ENCODE assay signal across 19 cellular contexts in genomic region chr7:44760034-44760580, GRCh38. TPM values are rescaled to one million over a fixed set of nuclear protein-coding genes. Genes with fewer than 3 reads are reported as not detected.
DNase-seq lines count a peak whose midpoint lies in the region; ATAC-seq and TF ChIP-seq lines count a peak whose summit lies in the region.
"Had no signal": no experiment of that assay in that cellular context is flagged by ENCODE, and none has a peak within 500 bp of the region (broad histone marks: within the 10 kb centered on the region; RNA-seq: fewer than 3 reads in every experiment).

No MANE protein-coding gene starts in this region.

- ATAC-seq in activated CD8-positive, alpha-beta T cell treated with anti-CD3 and anti-CD28 coated beads, Interleukin-2, amount 10 ng/mL, durations not matched to agents 7 days and 5 days: no peak
- no peak for ATAC-seq in activated CD8-positive, alpha-beta T cell treated with anti-CD3 and anti-CD28 coated beads for 36 hours
- no peak for ATAC-seq in PC-3

- 92 to 94% methylated on average over 5 to 18 of the region's 18 CpGs for WGBS in endodermal cell (ENCODE audit: insufficient coverage in 1 of 2, insufficient read length in 1 of 2), 2 experiments
- WGBS in spleen, 5 donors: 95 to 97% (median 95%) methylated on average over 18 of the region's 18 CpGs

- H3K9me2 ChIP-seq in PC-3 (replicated peaks; ENCODE audit: low read length): no peaks in the 10 kb centered on the region

- no peaks in the 10 kb centered on the region for H3K27me3 ChIP-seq in PC-3 (ENCODE audit: low read length)
- H3K27me3 ChIP-seq in endodermal cell (ENCODE audit: control insufficient read depth, insufficient read depth, low read length, poor library complexity, severe bottlenecking): no peaks in the 10 kb centered on the region
- no peaks in the 10 kb centered on the region for H3K27me3 ChIP-seq in spleen (replicated peaks in 1 of 7)
- no peaks in the 10 kb centered on the region for H3K27me3 ChIP-seq in ascending aorta
- H3K27me3 ChIP-seq in breast epithelium: no peaks in the 10 kb centered on the region
- H3K27me3 ChIP-seq: BE2C, SJCRH30 had no signal

- H3K4me1 ChIP-seq in PC-3 (ENCODE audit: insufficient read depth, low read length): no peaks in the 10 kb centered on the region
- H3K4me1 ChIP-seq in endodermal cell (ENCODE audit: control insufficient read depth, insufficient read depth, low read length): no peaks in the 10 kb centered on the region
- peaks cover 0 to 24% (median 16%) of the 10 kb centered on the region in 6 donors for H3K4me1 ChIP-seq in spleen
- peaks cover 0 to 18% of the 10 kb centered on the region in 2 donors for H3K4me1 ChIP-seq in ascending aorta
- peaks cover 8 to 18% of the 10 kb centered on the region in 2 donors for H3K4me1 ChIP-seq in breast epithelium

- CTCF ChIA-PET in activated CD8-positive, alpha-beta T cell treated with anti-CD3 and anti-CD28 coated beads, Interleukin-2, amount 10 ng/mL, durations not matched to agents 7 days and 5 days (lab: Charles Lee): no interaction called here
- CTCF ChIA-PET in activated CD8-positive, alpha-beta T cell treated with anti-CD3 and anti-CD28 coated beads for 36 hours (lab: Charles Lee): no interaction called here
- CTCF ChIA-PET in PC-3 (lab: Charles Lee): no interaction called here

- peaks cover 2% of the 10 kb centered on the region for H3K4me1 Mint-ChIP-seq in activated CD8-positive, alpha-beta T cell treated with anti-CD3 and anti-CD28 coated beads, Interleukin-2, amount 10 ng/mL, durations not matched to agents 7 days and 5 days (ENCODE audit: low read depth)
- H3K4me1 Mint-ChIP-seq in activated CD8-positive, alpha-beta T cell treated with anti-CD3 and anti-CD28 coated beads for 36 hours (ENCODE audit: low read depth): peaks cover 3% of the 10 kb centered on the region
- no peaks in the 10 kb centered on the region for H3K4me1 Mint-ChIP-seq in endodermal cell

- no peaks in the 10 kb centered on the region for H3K27me3 Mint-ChIP-seq in activated CD8-positive, alpha-beta T cell treated with anti-CD3 and anti-CD28 coated beads, Interleukin-2, amount 10 ng/mL, durations not matched to agents 7 days and 5 days (ENCODE audit: low read depth)
- no peaks in the 10 kb centered on the region for H3K27me3 Mint-ChIP-seq in activated CD8-positive, alpha-beta T cell treated with anti-CD3 and anti-CD28 coated beads for 36 hours
- no peaks in the 10 kb centered on the region for H3K27me3 Mint-ChIP-seq in endodermal cell (ENCODE audit: insufficient read depth)
- H3K27me3 Mint-ChIP-seq: CD4-positive, CD25-positive, alpha-beta regulatory T cell had no signal

- H3K9me3 ChIP-seq in PC-3 (ENCODE audit: low read length): no peaks in the 10 kb centered on the region
- no peaks in the 10 kb centered on the region for H3K9me3 ChIP-seq in endodermal cell (ENCODE audit: control insufficient read depth, low read length)
- H3K9me3 ChIP-seq in spleen: no peaks in the 10 kb centered on the region
- no peaks in the 10 kb centered on the region for H3K9me3 ChIP-seq in ascending aorta
- no peaks in the 10 kb centered on the region for H3K9me3 ChIP-seq in breast epithelium
- H3K9me3 ChIP-seq: BE2C, SJCRH30 had no signal

- POLR2A ChIA-PET in activated CD8-positive, alpha-beta T cell treated with anti-CD3 and anti-CD28 coated beads, Interleukin-2, amount 10 ng/mL, durations not matched to agents 7 days and 5 days (lab: Charles Lee): no interaction called here
- POLR2A ChIA-PET in activated CD8-positive, alpha-beta T cell treated with anti-CD3 and anti-CD28 coated beads for 36 hours (lab: Charles Lee): no interaction called here
- POLR2A ChIA-PET in PC-3 (lab: Charles Lee; ENCODE audit: unreplicated experiment): no interaction called here

- H3K36me3 Mint-ChIP-seq in activated CD8-positive, alpha-beta T cell treated with anti-CD3 and anti-CD28 coated beads, Interleukin-2, amount 10 ng/mL, durations not matched to agents 7 days and 5 days (ENCODE audit: low read depth): peaks cover 31% of the 10 kb centered on the region
- H3K36me3 Mint-ChIP-seq in activated CD8-positive, alpha-beta T cell treated with anti-CD3 and anti-CD28 coated beads for 36 hours (ENCODE audit: low read depth): peaks cover 35% of the 10 kb centered on the region
- peaks cover 44% of the 10 kb centered on the region for H3K36me3 Mint-ChIP-seq in endodermal cell (ENCODE audit: low read depth)

- no peaks in the 10 kb centered on the region for H3K9me3 Mint-ChIP-seq in activated CD8-positive, alpha-beta T cell treated with anti-CD3 and anti-CD28 coated beads, Interleukin-2, amount 10 ng/mL, durations not matched to agents 7 days and 5 days (ENCODE audit: insufficient read depth)
- no peaks in the 10 kb centered on the region for H3K9me3 Mint-ChIP-seq in activated CD8-positive, alpha-beta T cell treated with anti-CD3 and anti-CD28 coated beads for 36 hours
- no peaks in the 10 kb centered on the region for H3K9me3 Mint-ChIP-seq in endodermal cell
- H3K9me3 Mint-ChIP-seq: CD4-positive, CD25-positive, alpha-beta regulatory T cell had no signal

- H3K36me3 ChIP-seq in PC-3 (ENCODE audit: low read depth, low read length) (peaks cover 20% of the 10 kb centered on the region), endodermal cell (ENCODE audit: control insufficient read depth, insufficient read depth, low read length) (peaks cover 24% of the 10 kb centered on the region), spleen (peaks cover 3 to 94% (median 84%) of the 10 kb centered on the region in 6 donors), ascending aorta (peaks cover 77 to 83% of the 10 kb centered on the region in 2 donors), breast epithelium (no peaks in the 10 kb centered on the region)

- no peaks in the 10 kb centered on the region for H4K20me1 ChIP-seq in PC-3 (ENCODE audit: low read length)

- H3K4me3 ChIP-seq in PC-3 (ENCODE audit: low read length) (no peak overlapping the region), endodermal cell (ENCODE audit: low read length) (no peak overlapping the region), spleen (no peak overlapping the region), ascending aorta (no peak overlapping the region), breast epithelium (no peak overlapping the region)
- H3K4me3 ChIP-seq: PC-9, SJCRH30 had no signal

- no peaks in the 10 kb centered on the region for H3F3A ChIP-seq in PC-3 (ENCODE audit: low read length, unreplicated experiment)

- TF ChIP-seq POLR2A in spleen (IDR thresholded peaks at IDR 0.05): no peak
- TF ChIP-seq POLR2A in breast epithelium (IDR thresholded peaks at IDR 0.05): no peak

- H3K4me2 ChIP-seq in PC-3 (ENCODE audit: low read length): no peak overlapping the region
- H3K4me2 ChIP-seq: PC-9 had no signal

- intact Hi-C loops in activated CD8-positive, alpha-beta T cell treated with anti-CD3 and anti-CD28 coated beads for 36 hours (cut with micrococcal nuclease): no loop called here
- intact Hi-C loops in PC-3 (cut with micrococcal nuclease) (no loop called here), spleen (cut with DNase I; ENCODE audit: low total_unique reads) (no loop called here), ascending aorta (cut with DNase I) (no loop called here), breast epithelium (cut with DNase I; ENCODE audit: low total_unique reads) (no loop called here)

- peaks cover 9% of the 10 kb centered on the region; the same call in 1 of the 2 replicates for H3K79me2 ChIP-seq in PC-3 (ENCODE audit: low read length)

- DNase-seq in activated CD8-positive, alpha-beta T cell treated with anti-CD3 and anti-CD28 coated beads, Interleukin-2, amount 10 ng/mL, durations not matched to agents 7 days and 5 days: no peak
- DNase-seq in activated CD8-positive, alpha-beta T cell treated with anti-CD3 and anti-CD28 coated beads for 36 hours: no peak
- DNase-seq in PC-3 (no peak), endodermal cell (peak; percentile 26), spleen (peak; percentile 68), COLO668 (lab: John Stamatoyannopoulos, UW; ENCODE audit: unreplicated experiment) (no peak), ascending aorta (ENCODE audit: low spot score in 2 of 2) (no peak), breast epithelium (ENCODE audit: low spot score in 2 of 2) (no peak)
- DNase-seq: 8988T; BE2C; CD4-positive, CD25-positive, alpha-beta regulatory T cell; DMS53; EL; KBM-7; NCI-H1694 treated with DMSO at 0.1 percent for 48 hours; NCI-H510A; NCI-H82; PC-9; SJCRH30 had no signal

- H3K27ac ChIP-seq in PC-3 (ENCODE audit: low read length) (no peak overlapping the region), endodermal cell (ENCODE audit: low read depth, low read length) (no peak overlapping the region), spleen (no peak overlapping the region), ascending aorta (no peak overlapping the region), breast epithelium (no peak overlapping the region)
- H3K27ac ChIP-seq: PC-9, SJCRH30 had no signal

- BruUV-seq in PC-3 (replicated peaks; lab: Mats Ljungman, UMichigan): TSS peak; percentile 19

- no peak overlapping the region for H3K4me3 Mint-ChIP-seq in activated CD8-positive, alpha-beta T cell treated with anti-CD3 and anti-CD28 coated beads, Interleukin-2, amount 10 ng/mL, durations not matched to agents 7 days and 5 days
- H3K4me3 Mint-ChIP-seq in activated CD8-positive, alpha-beta T cell treated with anti-CD3 and anti-CD28 coated beads for 36 hours: no peak overlapping the region
- H3K4me3 Mint-ChIP-seq in endodermal cell: no peak overlapping the region

- H3K27ac Mint-ChIP-seq in activated CD8-positive, alpha-beta T cell treated with anti-CD3 and anti-CD28 coated beads, Interleukin-2, amount 10 ng/mL, durations not matched to agents 7 days and 5 days: peak overlapping the region; percentile 27
- H3K27ac Mint-ChIP-seq in activated CD8-positive, alpha-beta T cell treated with anti-CD3 and anti-CD28 coated beads for 36 hours: no peak overlapping the region
- H3K27ac Mint-ChIP-seq in endodermal cell: no peak overlapping the region
- H3K27ac Mint-ChIP-seq: CD4-positive, CD25-positive, alpha-beta regulatory T cell had no signal

- TF ChIP-seq CTCF in activated CD8-positive, alpha-beta T cell treated with anti-CD3 and anti-CD28 coated beads for 36 hours (IDR thresholded peaks at IDR 0.05): no peak
- TF ChIP-seq CTCF in PC-3 (conservative IDR thresholded peaks at IDR 0.05; ENCODE audit: low read depth, low read length) (no peak), endodermal cell (conservative IDR thresholded peaks at IDR 0.05) (no peak), spleen (IDR thresholded peaks at IDR 0.05 in 8 of 11, conservative IDR thresholded peaks at IDR 0.05 in 3 of 11) (no peak), ascending aorta (IDR thresholded peaks at IDR 0.05) (no peak), breast epithelium (IDR thresholded peaks at IDR 0.05) (no peak)

- H2AFZ ChIP-seq in PC-3 (ENCODE audit: low read length): no peak overlapping the region
- H2AFZ ChIP-seq: PC-9 had no signal

- H3K9ac ChIP-seq in PC-3 (ENCODE audit: low read length): no peak overlapping the region
- H3K9ac ChIP-seq in endodermal cell (ENCODE audit: extremely low read depth, low read length, poor library complexity, severe bottlenecking): no peak overlapping the region

RNA-seq across cellular contexts. Expression of gene ZMIZ2, which starts 11.5 kb away (rescaled TPM):
- 10 to 100 TPM; 77.8 to 80.7 TPM for total RNA-seq in activated CD8-positive, alpha-beta T cell treated with anti-CD3 and anti-CD28 coated beads, Interleukin-2, amount 10 ng/mL, durations not matched to agents 7 days and 5 days
- 100 to 1,000 TPM; 131 to 134 TPM for total RNA-seq in activated CD8-positive, alpha-beta T cell treated with anti-CD3 and anti-CD28 coated beads for 36 hours
- total RNA-seq in PC-3 (2014; rRNA removed) (18.3 and 26.6 TPM in 2 replicates), endodermal cell (10 to 100 TPM; 85.6 to 98.2 TPM), spleen (100 to 1,000 TPM in 4 of 7 donors, 10 to 100 TPM in 3; 35.6 to 160 (median 125) TPM), ascending aorta (75.5 TPM), breast epithelium (10 to 100 TPM; 12.5 to 30.1 (median 23.6) TPM)
- polyA plus RNA-seq in endodermal cell (2013, experiment 1 of 2): 92.0 TPM
- polyA plus RNA-seq in endodermal cell (2013, experiment 2 of 2): 76.1 TPM
- 10 to 100 TPM; 27.7 to 95.7 (median 64.5) TPM for polyA plus RNA-seq in spleen

RNA-seq across cellular contexts. Expression of gene PPIA, which starts 36.4 kb away (rescaled TPM):
- total RNA-seq in activated CD8-positive, alpha-beta T cell treated with anti-CD3 and anti-CD28 coated beads, Interleukin-2, amount 10 ng/mL, durations not matched to agents 7 days and 5 days: 1,000 to 10,000 TPM; 2,568 to 2,621 TPM
- total RNA-seq in activated CD8-positive, alpha-beta T cell treated with anti-CD3 and anti-CD28 coated beads for 36 hours: 1,000 to 10,000 TPM; 2,824 to 2,882 TPM
- total RNA-seq in PC-3 (2014; rRNA removed) (3,201 and 4,136 TPM in 2 replicates), endodermal cell (1,000 to 10,000 TPM; 1,857 to 1,899 TPM), spleen (1,000 to 10,000 TPM in 3 of 7 donors, 100 to 1,000 TPM in 4; 877 to 1,659 (median 945) TPM), ascending aorta (945 TPM), breast epithelium (1,000 to 10,000 TPM; 1,127 to 1,313 (median 1,259) TPM)
- 2,447 TPM for polyA plus RNA-seq in endodermal cell (2013, experiment 1 of 2)
- 2,352 TPM for polyA plus RNA-seq in endodermal cell (2013, experiment 2 of 2)
- polyA plus RNA-seq in spleen: 1,000 to 10,000 TPM; 2,690 to 3,651 (median 2,985) TPM

Comparison
In these comparisons a context has a peak if more than half of its experiments do, and no peak if none do; other contexts are left out.
1. DNase-seq: peak in endodermal cell (single experiment) and spleen (single experiment); none in activated CD8-positive, alpha-beta T cell treated with anti-CD3 and anti-CD28 coated beads, Interleukin-2, amount 10 ng/mL, durations not matched to agents 7 days and 5 days (single experiment), activated CD8-positive, alpha-beta T cell treated with anti-CD3 and anti-CD28 coated beads for 36 hours (single experiment), PC-3 (single experiment), COLO668 (single experiment), ascending aorta (0 of 2) and breast epithelium (0 of 2).